ENCODE assay signal across 8 cellular contexts in genomic region chr11:117426297-117426685, GRCh38.
DNase-seq lines count a peak whose midpoint lies in the region; ATAC-seq and TF ChIP-seq lines count a peak whose summit lies in the region.

No MANE protein-coding gene starts in this region.

- intact Hi-C loops in right cardiac atrium (cut with DNase I), result loop anchor here in 3 of 4 donors (5.0 to 10.0 kb wide), 2 partner anchors 391 to 629 kb away; no protein-coding TSS in a partner anchor

- H3K4me3 ChIP-seq in right cardiac atrium (ENCODE audit: low read length) (no peak overlapping the region), retinal pigment epithelial cell (ENCODE audit: low read length) (no peak overlapping the region)

- ATAC-seq in right cardiac atrium, result peak; percentile 58 to 69
- no peak for ATAC-seq in GM21528 (IDR thresholded peaks at IDR 0.05; ENCODE audit: low FRiP score, unreplicated experiment)
- ATAC-seq in GM18511 (IDR thresholded peaks at IDR 0.05; ENCODE audit: unreplicated experiment), result no peak

- no peaks in the 10 kb centered on the region for H3K4me1 ChIP-seq in right cardiac atrium (ENCODE audit: control insufficient read depth, insufficient read depth, low read length)

- WGBS in right cardiac atrium, result 4% methylated on average over 17 of the region's 17 CpGs

- no peak overlapping the region for H3K27ac ChIP-seq in right cardiac atrium (ENCODE audit: low read length)

- no peaks in the 10 kb centered on the region for H3K27me3 ChIP-seq in right cardiac atrium (ENCODE audit: control insufficient read depth, insufficient read depth)

- H3K9me3 ChIP-seq in right cardiac atrium (ENCODE audit: control insufficient read depth, low read length), result no peaks in the 10 kb centered on the region

- TF ChIP-seq CTCF in retinal pigment epithelial cell (conservative IDR thresholded peaks at IDR 0.05; ENCODE audit: low read depth, low read length), result peak; percentile 99

- DNase-seq in EL, result peak; percentile 41
- peak; percentile 52 for DNase-seq in LoVo (ENCODE audit: low spot score)
- DNase-seq in T follicular helper cell (ENCODE audit: low read depth), result peak; percentile 51
- DNase-seq in amniotic stem cell (lab: John Stamatoyannopoulos, UW), result peak; percentile 5
- DNase-seq in right cardiac atrium, result peak; percentile 58 to 85 (median 85)
- peak; percentile 6 for DNase-seq in retinal pigment epithelial cell (ENCODE audit: low read depth)

Comparison
In these comparisons a context has a peak if more than half of its experiments do, and no peak if none do; other contexts are left out.
1. DNase-seq: peak in every context shown above with its lines; median percentile 85 in right cardiac atrium; 52 in LoVo; 51 in T follicular helper cell; 41 in EL; 6 in retinal pigment epithelial cell; 5 in amniotic stem cell.
2. ATAC-seq: peak in right cardiac atrium (2 of 2); none in GM21528 (single experiment) and GM18511 (single experiment).